In genomic region chr16:6749714-6750113, GRCh38 we compare ENCODE assay signal across 30 cellular contexts.
"Had no signal": no experiment of that assay in that cellular context is flagged by ENCODE, and none has a peak within 500 bp of the region (broad histone marks: within the 10 kb centered on the region; RNA-seq: fewer than 3 reads in every experiment).

No MANE protein-coding gene starts in this region.

- H3K27me3 ChIP-seq: brain microvascular endothelial cell, dorsolateral prefrontal cortex, foreskin keratinocyte, gastrocnemius medialis, heart left ventricle, hepatocyte had no signal

- H3K27me3 Mint-ChIP-seq: activated B cell treated with CpG ODN at 0.5 μM for 24 hours; activated CD8-positive, alpha-beta T cell treated with anti-CD3 and anti-CD28 coated beads for 36 hours; activated naive CD8-positive, alpha-beta T cell treated with anti-CD3 and anti-CD28 coated beads, Interleukin-2, amount 10 ng/mL, durations not matched to agents 7 days and 5 days; activated T-helper 17 cell treated with anti-CD3 and anti-CD28 coated beads, Interleukin-2, amount 50 U/mL, for 72 hours; central memory CD8-positive, alpha-beta T cell; dendritic cell treated with granulocyte-macrophage colony-stimulating factor and Interleukin-4, amounts not matched to agents 40 ng/mL and 50 ng/mL, for 4 days had no signal

- H3K4me1 ChIP-seq: foreskin keratinocyte, gastrocnemius medialis, heart left ventricle had no signal

- H3K4me1 Mint-ChIP-seq: activated B cell treated with CpG ODN at 0.5 μM for 24 hours; activated naive CD8-positive, alpha-beta T cell treated with anti-CD3 and anti-CD28 coated beads, Interleukin-2, amount 10 ng/mL, durations not matched to agents 7 days and 5 days; activated T-helper 17 cell treated with anti-CD3 and anti-CD28 coated beads, Interleukin-2, amount 50 U/mL, for 72 hours; central memory CD8-positive, alpha-beta T cell; endodermal cell had no signal

- H3K27ac Mint-ChIP-seq: activated B cell treated with CpG ODN at 0.5 μM for 24 hours; activated CD8-positive, alpha-beta T cell treated with anti-CD3 and anti-CD28 coated beads for 36 hours; activated naive CD4-positive, alpha-beta T cell treated with anti-CD3 and anti-CD28 coated beads for 36 hours; activated naive CD4-positive, alpha-beta T cell treated with anti-CD3 and anti-CD28 coated beads, Interleukin-2, amount 50 U/mL, for 72 hours; activated naive CD8-positive, alpha-beta T cell treated with anti-CD3 and anti-CD28 coated beads, Interleukin-2, amount 10 ng/mL, durations not matched to agents 7 days and 5 days; activated T-helper 17 cell treated with anti-CD3 and anti-CD28 coated beads, Interleukin-2, amount 50 U/mL, for 72 hours; dendritic cell treated with granulocyte-macrophage colony-stimulating factor and Interleukin-4, amounts not matched to agents 40 ng/mL and 50 ng/mL, for 4 days; endodermal cell; T-helper 1 cell treated with Interleukin-12 subunit alpha and Interleukin-12 subunit beta and Interleukin-4 antibody, amounts not matched to agents 30 μg/mL and 1 μg/mL, for 36 hours had no signal

- ATAC-seq: activated CD4-positive, CD25-positive, alpha-beta regulatory T cell treated with anti-CD3 and anti-CD28 coated beads, Interleukin-2, amount 50 U/mL, for 24 hours; activated CD8-positive, alpha-beta T cell treated with anti-CD3 and anti-CD28 coated beads for 36 hours; activated naive CD4-positive, alpha-beta T cell treated with anti-CD3 and anti-CD28 coated beads, Interleukin-2, amount 50 U/mL, for 72 hours; activated T-cell treated with anti-CD3 and anti-CD28 coated beads, Interleukin-2, amount 50 U/mL, for 4 hours; activated T-helper 17 cell treated with anti-CD3 and anti-CD28 coated beads, Interleukin-2, amount 50 U/mL, for 72 hours; esophagus mucosa; foreskin keratinocyte; gastrocnemius medialis; heart left ventricle had no signal

- H3K27ac ChIP-seq: brain microvascular endothelial cell, dorsolateral prefrontal cortex, foreskin keratinocyte, gastrocnemius medialis, hepatocyte, WERI-Rb-1 had no signal

- H3K4me3 ChIP-seq: coronary artery, dorsolateral prefrontal cortex, gastrocnemius medialis, heart left ventricle, hepatocyte had no signal

- H3K79me2 ChIP-seq: hepatocyte had no signal

- H3K36me3 Mint-ChIP-seq: activated naive CD4-positive, alpha-beta T cell treated with anti-CD3 and anti-CD28 coated beads, Interleukin-2, amount 50 U/mL, for 72 hours; activated naive CD8-positive, alpha-beta T cell treated with anti-CD3 and anti-CD28 coated beads, Interleukin-2, amount 10 ng/mL, durations not matched to agents 7 days and 5 days had no signal

- DNase-seq: activated B cell treated with CpG ODN at 0.5 μM for 24 hours; activated CD4-positive, alpha-beta T cell treated with anti-CD3 and anti-CD28 coated beads for 48 hours; activated CD4-positive, alpha-beta T cell treated with anti-CD3 and anti-CD28 coated beads, Interleukin-2, amount 50 U/mL, for 1 hour; activated CD4-positive, alpha-beta T cell treated with anti-CD3 and anti-CD28 coated beads, Interleukin-2, amount 50 U/mL, for 48 hours; activated CD8-positive, alpha-beta memory T cell treated with anti-CD3 and anti-CD28 coated beads for 24 hours; activated CD8-positive, alpha-beta T cell treated with anti-CD3 and anti-CD28 coated beads for 36 hours; activated effector memory CD4-positive, alpha-beta T cell treated with Interleukin-2 at 50 U/mL for 16 hours; activated gamma-delta T cell treated with Interleukin-2 at 50 U/mL for 16 hours; activated naive CD4-positive, alpha-beta T cell treated with anti-CD3 and anti-CD28 coated beads for 36 hours; activated naive CD8-positive, alpha-beta T cell treated with anti-CD3 and anti-CD28 coated beads, Interleukin-2, amount 10 ng/mL, durations not matched to agents 7 days and 5 days; activated T-cell treated with anti-CD3 and anti-CD28 coated beads, Interleukin-2, amount 50 U/mL, for 4 hours; brain microvascular endothelial cell; dorsolateral prefrontal cortex; effector memory CD4-positive, alpha-beta T cell; endodermal cell; foreskin keratinocyte; gastrocnemius medialis; glutamatergic neuron; heart left ventricle; T-helper 9 cell; WERI-Rb-1 had no signal

- H3K9me3 ChIP-seq: gastrocnemius medialis had no signal

- H3K4me3 Mint-ChIP-seq: activated B cell treated with CpG ODN at 0.5 μM for 24 hours; activated CD8-positive, alpha-beta T cell treated with anti-CD3 and anti-CD28 coated beads for 36 hours; activated naive CD4-positive, alpha-beta T cell treated with anti-CD3 and anti-CD28 coated beads for 36 hours; activated naive CD8-positive, alpha-beta T cell treated with anti-CD3 and anti-CD28 coated beads, Interleukin-2, amount 10 ng/mL, durations not matched to agents 7 days and 5 days; activated T-cell treated with anti-CD3 and anti-CD28 coated beads, Interleukin-2, amount 50 U/mL, for 4 hours; activated T-helper 17 cell treated with anti-CD3 and anti-CD28 coated beads, Interleukin-2, amount 50 U/mL, for 72 hours; central memory CD8-positive, alpha-beta T cell; dendritic cell treated with granulocyte-macrophage colony-stimulating factor and Interleukin-4, amounts not matched to agents 40 ng/mL and 50 ng/mL, for 4 days; endodermal cell; T-helper 1 cell treated with Interleukin-12 subunit alpha and Interleukin-12 subunit beta and Interleukin-4 antibody, amounts not matched to agents 30 μg/mL and 1 μg/mL, for 36 hours had no signal

- H3K4me2 ChIP-seq: hepatocyte had no signal

- H3K9me3 Mint-ChIP-seq: dendritic cell treated with granulocyte-macrophage colony-stimulating factor and Interleukin-4, amounts not matched to agents 40 ng/mL and 50 ng/mL, for 4 days had no signal

- H2AFZ ChIP-seq: hepatocyte had no signal

- H3K36me3 ChIP-seq: brain microvascular endothelial cell, gastrocnemius medialis, heart left ventricle, WERI-Rb-1 had no signal
